Comparison of ENCODE assay signal across 2 cellular contexts in genomic region chr12:65171870-65172269, GRCh38.
TF ChIP-seq lines count a peak whose summit lies in the region.

No MANE protein-coding gene starts in this region.

TF ChIP-seq in SK-N-SH, 30 proteins besides CTCF, POLR2A, EP300 and RAD21 (continued from another document):
- no peak for TF ChIP-seq ZBTB33 (IDR thresholded peaks at IDR 0.05; ENCODE audit: borderline replicate concordance, low read depth)

TF ChIP-seq in SK-N-SH treated with all-trans-retinoic acid at 6 μM for 48 hours, 23 proteins besides CTCF, POLR2A, EP300 and RAD21 (continued from another document):
- TF ChIP-seq PATZ1 (CRISPR knock-in tag; IDR thresholded peaks at IDR 0.05; ENCODE audit: borderline replicate concordance) (no peak), PPARA (CRISPR knock-in tag; IDR thresholded peaks at IDR 0.05; ENCODE audit: borderline replicate concordance) (no peak), OSR1 (CRISPR knock-in tag; IDR thresholded peaks at IDR 0.05) (no peak), CSRNP3 (CRISPR knock-in tag; IDR thresholded peaks at IDR 0.05) (no peak), ZFP30 (CRISPR knock-in tag; IDR thresholded peaks at IDR 0.05) (no peak)
TF ChIP-seq in SK-N-SH treated with all-trans-retinoic acid at 6 μM for 48 hours: peak in this region for 0.
